ENCODE assay signal across 31 cellular contexts in genomic region chr5:177198738-177199137, GRCh38.
"Had no signal": no experiment of that assay in that cellular context is flagged by ENCODE, and none has a peak within 500 bp of the region (broad histone marks: within the 10 kb centered on the region; RNA-seq: fewer than 3 reads in every experiment).

No MANE protein-coding gene starts in this region.

- H3K9me3 Mint-ChIP-seq: activated CD4-positive, alpha-beta memory T cell treated with anti-CD3 and anti-CD28 coated beads for 36 hours; activated naive CD4-positive, alpha-beta T cell treated with anti-CD3 and anti-CD28 coated beads, Interleukin-2, amount 50 U/mL, for 24 hours; activated T-cell treated with anti-CD3 and anti-CD28 coated beads, Interleukin-2, amount 50 U/mL, for 4 hours; activated T-helper 2 cell treated with anti-CD3 and anti-CD28 coated beads, Interferon-gamma antibody, Interleukin-2, Interleukin-4, amounts not matched to agents 10 μg/mL and 5 μg/mL and 100 μg/mL, durations not matched to agents 14 hours and 24 hours and 36 hours; central memory CD8-positive, alpha-beta T cell; dendritic cell treated with granulocyte-macrophage colony-stimulating factor and Interleukin-4, amounts not matched to agents 40 ng/mL and 50 ng/mL, for 4 days; endodermal cell; stimulated activated memory B cell treated with anti-CD40 and anti-IgM and Interleukin-4, amounts not matched to agents 10 μg/mL and 1 μg/mL and 100 μg/mL, for 72 hours; stimulated activated naive CD8-positive, alpha-beta T cell treated with anti-CD3 and anti-CD28 coated beads, Interleukin-15, amount 100 ng/mL, for 72 hours; type B pancreatic cell had no signal

- DNase-seq: activated CD4-positive, alpha-beta memory T cell treated with anti-CD3 and anti-CD28 coated beads for 36 hours; activated CD4-positive, alpha-beta T cell treated with anti-CD3 and anti-CD28 coated beads for 4 hours; activated CD4-positive, CD25-positive, alpha-beta regulatory T cell; activated T-cell treated with anti-CD3 and anti-CD28 coated beads, Interleukin-2, amount 50 U/mL, for 4 hours; anterior cingulate cortex; endodermal cell; foreskin keratinocyte; heart right ventricle; lower lobe of right lung; mucosa of descending colon; nucleus accumbens; pancreas; retina; stimulated activated CD4-positive, alpha-beta T cell treated with anti-CD3 and anti-CD28 coated beads, Interleukin-4, amount 100 ng/mL, for 4 hours; stimulated activated CD8-positive, alpha-beta memory T cell treated with anti-CD3 and anti-CD28 coated beads, Interleukin-4, amount 100 ng/mL, for 48 hours; stimulated activated naive CD8-positive, alpha-beta T cell treated with anti-CD3 and anti-CD28 coated beads, Interleukin-15, amount 100 ng/mL, for 72 hours; substantia nigra; T-helper 2 cell; uterus had no signal

- ATAC-seq: activated T-cell treated with anti-CD3 and anti-CD28 coated beads, Interleukin-2, amount 50 U/mL, for 4 hours; esophagus mucosa; foreskin keratinocyte; heart right ventricle; left lobe of liver; lower lobe of right lung; mucosa of descending colon; pancreas; sciatic nerve; stimulated activated memory B cell treated with anti-CD40 and anti-IgM and Interleukin-4, amounts not matched to agents 10 μg/mL and 1 μg/mL and 100 μg/mL, for 72 hours; stimulated activated naive CD8-positive, alpha-beta T cell treated with anti-CD3 and anti-CD28 coated beads, Interleukin-15, amount 100 ng/mL, for 72 hours had no signal

- H3K4me1 ChIP-seq: lower lobe of right lung, pancreas, prostate gland, uterus had no signal

- H3K36me3 ChIP-seq: prostate gland, uterus had no signal

- H3K4me3 ChIP-seq: heart right ventricle, lower lobe of right lung, mucosa of descending colon, pancreas, prostate gland, skin epidermis, uterus had no signal

- H3K9me3 ChIP-seq: heart right ventricle, lower lobe of right lung, mucosa of descending colon, pancreas, prostate gland, uterus had no signal

- H3K27me3 Mint-ChIP-seq: activated CD4-positive, alpha-beta memory T cell treated with anti-CD3 and anti-CD28 coated beads for 36 hours; activated naive CD4-positive, alpha-beta T cell treated with anti-CD3 and anti-CD28 coated beads, Interleukin-2, amount 50 U/mL, for 24 hours; central memory CD8-positive, alpha-beta T cell; dendritic cell treated with granulocyte-macrophage colony-stimulating factor and Interleukin-4, amounts not matched to agents 40 ng/mL and 50 ng/mL, for 4 days; stimulated activated memory B cell treated with anti-CD40 and anti-IgM and Interleukin-4, amounts not matched to agents 10 μg/mL and 1 μg/mL and 100 μg/mL, for 72 hours; stimulated activated naive CD8-positive, alpha-beta T cell treated with anti-CD3 and anti-CD28 coated beads, Interleukin-15, amount 100 ng/mL, for 72 hours; type B pancreatic cell had no signal

- H3K4me3 Mint-ChIP-seq: activated CD4-positive, alpha-beta memory T cell treated with anti-CD3 and anti-CD28 coated beads for 36 hours; activated naive CD4-positive, alpha-beta T cell treated with anti-CD3 and anti-CD28 coated beads, Interleukin-2, amount 50 U/mL, for 24 hours; activated T-cell treated with anti-CD3 and anti-CD28 coated beads, Interleukin-2, amount 50 U/mL, for 4 hours; central memory CD8-positive, alpha-beta T cell; dendritic cell treated with granulocyte-macrophage colony-stimulating factor and Interleukin-4, amounts not matched to agents 40 ng/mL and 50 ng/mL, for 4 days; endodermal cell; stimulated activated memory B cell treated with anti-CD40 and anti-IgM and Interleukin-4, amounts not matched to agents 10 μg/mL and 1 μg/mL and 100 μg/mL, for 72 hours; stimulated activated naive CD8-positive, alpha-beta T cell treated with anti-CD3 and anti-CD28 coated beads, Interleukin-15, amount 100 ng/mL, for 72 hours; type B pancreatic cell had no signal

- H3K27ac Mint-ChIP-seq: activated naive CD4-positive, alpha-beta T cell treated with anti-CD3 and anti-CD28 coated beads, Interleukin-2, amount 50 U/mL, for 24 hours; dendritic cell treated with granulocyte-macrophage colony-stimulating factor and Interleukin-4, amounts not matched to agents 40 ng/mL and 50 ng/mL, for 4 days; stimulated activated memory B cell treated with anti-CD40 and anti-IgM and Interleukin-4, amounts not matched to agents 10 μg/mL and 1 μg/mL and 100 μg/mL, for 72 hours; type B pancreatic cell had no signal

- FAIRE-seq: bronchial epithelial cell, pancreas had no signal

- H3K27ac ChIP-seq: foreskin keratinocyte, heart right ventricle, lower lobe of right lung, pancreas, prostate gland, skin epidermis, uterus had no signal

- H3K27me3 ChIP-seq: foreskin keratinocyte, heart right ventricle, uterus had no signal

- H3K4me1 Mint-ChIP-seq: endodermal cell had no signal
